Comparison of ENCODE assay signal across 22 cellular contexts in the genomic region with DNA sequence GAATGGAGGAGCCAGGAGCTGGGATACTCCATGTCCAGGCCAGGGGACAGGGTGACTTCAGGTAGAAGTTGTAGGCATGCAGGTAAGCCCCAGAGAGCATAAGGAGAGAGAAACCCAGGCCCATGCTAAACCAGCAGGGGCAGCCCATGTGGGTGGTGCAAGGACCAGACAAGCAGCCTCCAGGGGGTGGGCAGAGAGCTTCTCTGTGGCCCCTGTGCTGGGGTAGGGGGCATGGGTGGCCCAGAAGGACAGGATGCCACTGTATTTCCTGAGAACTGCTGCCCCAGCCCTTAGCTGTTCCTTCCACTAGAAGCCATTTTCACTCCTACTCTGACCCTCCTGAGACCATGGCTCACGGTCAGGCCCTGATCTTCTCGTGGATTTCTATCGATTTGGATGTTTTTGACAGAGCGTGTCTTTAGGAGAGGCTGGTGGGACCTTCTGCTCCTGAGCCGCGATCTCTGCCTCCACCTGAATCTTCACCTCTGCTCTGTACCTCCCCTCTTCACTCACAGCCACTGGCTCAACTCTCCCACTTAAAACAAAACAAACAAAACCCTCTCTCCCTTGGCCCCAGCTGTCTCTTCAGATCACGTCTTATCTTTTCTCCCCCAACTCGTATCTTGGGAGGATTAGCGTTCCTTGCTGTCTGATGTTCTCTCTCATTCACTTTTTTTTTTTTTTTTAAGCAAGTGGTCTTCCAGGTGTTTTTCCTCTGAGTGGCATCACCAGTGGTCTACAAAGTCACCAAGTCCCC.
DNase-seq lines count a peak whose midpoint lies in the region; TF ChIP-seq lines count a peak whose summit lies in the region.
"Had no signal": no experiment of that assay in that cellular context is flagged by ENCODE, and none has a peak within 500 bp of the region (broad histone marks: within the 10 kb centered on the region; RNA-seq: fewer than 3 reads in every experiment).

No MANE protein-coding gene starts in this region.

- H3K27ac Mint-ChIP-seq in Calu3 (ENCODE audit: unreplicated experiment): peak overlapping the region; percentile 6
- peak overlapping the region; percentile 37 for H3K27ac Mint-ChIP-seq in nephron progenitor cell
- H3K27ac Mint-ChIP-seq: activated CD4-positive, alpha-beta memory T cell treated with anti-CD3 and anti-CD28 coated beads, Interleukin-2, amount 10 ng/mL, durations not matched to agents 7 days and 5 days; stimulated activated naive B cell treated with anti-CD40 and anti-IgM and Interleukin-4, amounts not matched to agents 10 μg/mL and 1 μg/mL and 100 μg/mL, for 72 hours; T-helper 2 cell treated with Interferon-gamma antibody and Interleukin-4, amounts not matched to agents 5 μg/mL and 100 μg/mL, for 36 hours had no signal

- CTCF ChIA-PET in Calu3 (lab: Charles Lee): interaction anchor here (0.6 kb wide), 1 partner anchor 30 kb away, joined by 4 read pairs; no protein-coding TSS in a partner anchor

- H3K27me3 Mint-ChIP-seq in Calu3 (ENCODE audit: unreplicated experiment): no peaks in the 10 kb centered on the region
- H3K27me3 Mint-ChIP-seq in nephron progenitor cell (ENCODE audit: low read depth, poor library complexity): peaks cover 5% of the 10 kb centered on the region
- H3K27me3 Mint-ChIP-seq: CD4-positive, CD25-positive, alpha-beta regulatory T cell had no signal

- no peak for DNase-seq in Calu3
- DNase-seq in NCI-H82 treated with DMSO at 0.1 percent for 48 hours (lab: John Stamatoyannopoulos, UW; ENCODE audit: unreplicated experiment): peak; percentile 43
- no peak for DNase-seq in nephron progenitor cell
- DNase-seq in KG1 (lab: John Stamatoyannopoulos, UW): no peak
- DNase-seq in OCI-M2 (lab: John Stamatoyannopoulos, UW; ENCODE audit: unreplicated experiment): no peak
- no peak for DNase-seq in inferior parietal cortex (ENCODE audit: extremely low spot score)
- DNase-seq in epidermal melanocyte (ENCODE audit: insufficient read length, low spot score): no peak
- DNase-seq: activated CD4-positive, alpha-beta memory T cell treated with anti-CD3 and anti-CD28 coated beads, Interleukin-2, amount 10 ng/mL, durations not matched to agents 7 days and 5 days; activated gamma-delta T cell; activated T-cell treated with anti-CD3 and anti-CD28 coated beads for 4 hours; CD4-positive, CD25-positive, alpha-beta regulatory T cell; cortex of kidney; DMS 273 treated with DMSO at 0.1 percent for 48 hours; KBM-7; MV-4-11; NCI-H774; PC-9; stimulated activated CD4-positive, alpha-beta T cell treated with anti-CD3 and anti-CD28 coated beads, Interleukin-2, amount 100 ng/mL, for 48 hours; stimulated activated naive B cell treated with anti-CD40 and anti-IgM and Interleukin-4, amounts not matched to agents 10 μg/mL and 1 μg/mL and 100 μg/mL, for 72 hours; tibial artery had no signal

- no peak overlapping the region for H3K4me3 Mint-ChIP-seq in Calu3 (ENCODE audit: low read depth, unreplicated experiment)
- no peak overlapping the region for H3K4me3 Mint-ChIP-seq in nephron progenitor cell
- H3K4me3 Mint-ChIP-seq: activated CD4-positive, alpha-beta memory T cell treated with anti-CD3 and anti-CD28 coated beads, Interleukin-2, amount 10 ng/mL, durations not matched to agents 7 days and 5 days; CD4-positive, CD25-positive, alpha-beta regulatory T cell; stimulated activated naive B cell treated with anti-CD40 and anti-IgM and Interleukin-4, amounts not matched to agents 10 μg/mL and 1 μg/mL and 100 μg/mL, for 72 hours; T-helper 2 cell treated with Interferon-gamma antibody and Interleukin-4, amounts not matched to agents 5 μg/mL and 100 μg/mL, for 36 hours had no signal

- no peaks in the 10 kb centered on the region for H3K36me3 Mint-ChIP-seq in Calu3 (ENCODE audit: insufficient read depth, unreplicated experiment)
- no peaks in the 10 kb centered on the region for H3K36me3 Mint-ChIP-seq in nephron progenitor cell (ENCODE audit: low read depth)
- H3K36me3 Mint-ChIP-seq: CD4-positive, CD25-positive, alpha-beta regulatory T cell; stimulated activated naive B cell treated with anti-CD40 and anti-IgM and Interleukin-4, amounts not matched to agents 10 μg/mL and 1 μg/mL and 100 μg/mL, for 72 hours had no signal

- H3K4me1 Mint-ChIP-seq in Calu3 (ENCODE audit: low read depth, unreplicated experiment) (peaks cover 26% of the 10 kb centered on the region), nephron progenitor cell (peaks cover 25% of the 10 kb centered on the region)

- peaks cover 2% of the 10 kb centered on the region for H3K9me3 Mint-ChIP-seq in Calu3 (ENCODE audit: low read depth, unreplicated experiment)
- H3K9me3 Mint-ChIP-seq in nephron progenitor cell: no peaks in the 10 kb centered on the region
- H3K9me3 Mint-ChIP-seq: activated CD4-positive, alpha-beta memory T cell treated with anti-CD3 and anti-CD28 coated beads, Interleukin-2, amount 10 ng/mL, durations not matched to agents 7 days and 5 days; stimulated activated naive B cell treated with anti-CD40 and anti-IgM and Interleukin-4, amounts not matched to agents 10 μg/mL and 1 μg/mL and 100 μg/mL, for 72 hours; T-helper 2 cell treated with Interferon-gamma antibody and Interleukin-4, amounts not matched to agents 5 μg/mL and 100 μg/mL, for 36 hours had no signal

- BruUV-seq in Calu3 (replicated peaks; lab: Mats Ljungman, UMichigan): no TSS peak

- H3K27ac ChIP-seq in cingulate gyrus (ENCODE audit: low read depth, low read length): peak overlapping the region; percentile 79
- H3K27ac ChIP-seq: tibial artery had no signal

- intact Hi-C loops in Calu3 (cut with micrococcal nuclease; ENCODE audit: unreplicated experiment): no loop called here

- no peak for TF ChIP-seq CTCF in Calu3 (IDR thresholded peaks at IDR 0.05; ENCODE audit: unreplicated experiment)
- TF ChIP-seq CTCF in nephron progenitor cell (IDR thresholded peaks at IDR 0.05): no peak
